Comparison of ENCODE assay signal across 20 cellular contexts in genomic region chr14:100054553-100055075, GRCh38. TPM values are rescaled to one million over a fixed set of nuclear protein-coding genes. Genes with fewer than 3 reads are reported as not detected.
DNase-seq lines count a peak whose midpoint lies in the region; ATAC-seq and TF ChIP-seq lines count a peak whose summit lies in the region.
"Had no signal": no experiment of that assay in that cellular context is flagged by ENCODE, and none has a peak within 500 bp of the region (broad histone marks: within the 10 kb centered on the region; RNA-seq: fewer than 3 reads in every experiment).

No MANE protein-coding gene starts in this region.

- H3K4me1 Mint-ChIP-seq in activated T-cell treated with anti-CD3 and anti-CD28 coated beads, Interleukin-2, amount 50 U/mL, for 24 hours (ENCODE audit: low read depth): peaks cover 41% of the 10 kb centered on the region
- peaks cover 62% of the 10 kb centered on the region for H3K4me1 Mint-ChIP-seq in activated T-cell treated with anti-CD3 and anti-CD28 coated beads, Interleukin-2, amount 50 U/mL, for 72 hours (ENCODE audit: low read depth)
- H3K4me1 Mint-ChIP-seq in activated naive CD8-positive, alpha-beta T cell treated with anti-CD3 and anti-CD28 coated beads for 36 hours: peaks cover 54% of the 10 kb centered on the region
- H3K4me1 Mint-ChIP-seq in mesothelial cell of epicardium: peaks cover 49% of the 10 kb centered on the region
- H3K4me1 Mint-ChIP-seq in WTC11: no peaks in the 10 kb centered on the region

- no peaks in the 10 kb centered on the region for H3K36me3 Mint-ChIP-seq in activated T-cell treated with anti-CD3 and anti-CD28 coated beads, Interleukin-2, amount 50 U/mL, for 24 hours (ENCODE audit: low read depth)
- H3K36me3 Mint-ChIP-seq in activated T-cell treated with anti-CD3 and anti-CD28 coated beads, Interleukin-2, amount 50 U/mL, for 72 hours (ENCODE audit: insufficient read depth in 2 of 2): peaks cover 0 to 1% of the 10 kb centered on the region in 2 donors
- peaks cover 6% of the 10 kb centered on the region for H3K36me3 Mint-ChIP-seq in activated naive CD8-positive, alpha-beta T cell treated with anti-CD3 and anti-CD28 coated beads for 36 hours
- H3K36me3 Mint-ChIP-seq in mesothelial cell of epicardium: peaks cover 5% of the 10 kb centered on the region
- no peaks in the 10 kb centered on the region for H3K36me3 Mint-ChIP-seq in WTC11
- H3K36me3 Mint-ChIP-seq: CD8-positive, alpha-beta memory T cell had no signal

- DNase-seq in activated T-cell treated with anti-CD3 and anti-CD28 coated beads, Interleukin-2, amount 50 U/mL, for 24 hours: no peak
- no peak for DNase-seq in activated T-cell treated with anti-CD3 and anti-CD28 coated beads, Interleukin-2, amount 50 U/mL, for 72 hours
- no peak for DNase-seq in activated naive CD8-positive, alpha-beta T cell treated with anti-CD3 and anti-CD28 coated beads for 36 hours
- no peak for DNase-seq in mesothelial cell of epicardium (ENCODE audit: low spot score in 2 of 2, unreplicated experiment in 2 of 2)
- DNase-seq in NCI-H1092 (lab: John Stamatoyannopoulos, UW): no peak
- DNase-seq in T-helper 1 cell: no peak
- no peak for DNase-seq in WTC11 (ENCODE audit: low spot score)
- DNase-seq: CD8-positive, alpha-beta memory T cell; GDM1; GOT3; IMR-90; Karpas-422; NCI-H1694 treated with DMSO at 0.1 percent for 48 hours; NCI-H2081 treated with DMSO at 0.1 percent for 48 hours; NCI-H2171 treated with DMSO at 0.1 percent for 48 hours; NCI-H69; PC-9; RPMI8226; SHP77 had no signal

- H3K27ac Mint-ChIP-seq in activated T-cell treated with anti-CD3 and anti-CD28 coated beads, Interleukin-2, amount 50 U/mL, for 24 hours: peak overlapping the region; percentile 13
- no peak overlapping the region for H3K27ac Mint-ChIP-seq in activated T-cell treated with anti-CD3 and anti-CD28 coated beads, Interleukin-2, amount 50 U/mL, for 72 hours
- H3K27ac Mint-ChIP-seq in activated naive CD8-positive, alpha-beta T cell treated with anti-CD3 and anti-CD28 coated beads for 36 hours: peak overlapping the region; percentile 43
- H3K27ac Mint-ChIP-seq in mesothelial cell of epicardium (peak overlapping the region; percentile 33), WTC11 (no peak overlapping the region; the same call in 1 of the 2 replicates)

- CTCF ChIA-PET in WTC11 (lab: Charles Lee): interaction anchor here (0.7 to 1.2 kb wide), 4 partner anchors 18 to 102 kb away, joined by 3 to 4 read pairs (median 4); no protein-coding TSS in a partner anchor

- H3K9me3 Mint-ChIP-seq in activated T-cell treated with anti-CD3 and anti-CD28 coated beads, Interleukin-2, amount 50 U/mL, for 24 hours: no peaks in the 10 kb centered on the region
- no peaks in the 10 kb centered on the region for H3K9me3 Mint-ChIP-seq in activated T-cell treated with anti-CD3 and anti-CD28 coated beads, Interleukin-2, amount 50 U/mL, for 72 hours
- no peaks in the 10 kb centered on the region for H3K9me3 Mint-ChIP-seq in activated naive CD8-positive, alpha-beta T cell treated with anti-CD3 and anti-CD28 coated beads for 36 hours
- H3K9me3 Mint-ChIP-seq in mesothelial cell of epicardium (no peaks in the 10 kb centered on the region), WTC11 (no peaks in the 10 kb centered on the region)
- H3K9me3 Mint-ChIP-seq: CD8-positive, alpha-beta memory T cell had no signal

- H3K4me3 Mint-ChIP-seq in activated T-cell treated with anti-CD3 and anti-CD28 coated beads, Interleukin-2, amount 50 U/mL, for 24 hours: no peak overlapping the region
- no peak overlapping the region for H3K4me3 Mint-ChIP-seq in activated T-cell treated with anti-CD3 and anti-CD28 coated beads, Interleukin-2, amount 50 U/mL, for 72 hours
- no peak overlapping the region for H3K4me3 Mint-ChIP-seq in activated naive CD8-positive, alpha-beta T cell treated with anti-CD3 and anti-CD28 coated beads for 36 hours
- H3K4me3 Mint-ChIP-seq in mesothelial cell of epicardium (no peak overlapping the region), WTC11 (no peak overlapping the region)
- H3K4me3 Mint-ChIP-seq: CD8-positive, alpha-beta memory T cell had no signal

- no peak for ATAC-seq in activated T-cell treated with anti-CD3 and anti-CD28 coated beads, Interleukin-2, amount 50 U/mL, for 72 hours (replicated peaks in 1 of 2)
- no peak for ATAC-seq in WTC11
- ATAC-seq: HCT116 had no signal

- no peaks in the 10 kb centered on the region for H3K27me3 Mint-ChIP-seq in activated T-cell treated with anti-CD3 and anti-CD28 coated beads, Interleukin-2, amount 50 U/mL, for 24 hours
- H3K27me3 Mint-ChIP-seq in activated T-cell treated with anti-CD3 and anti-CD28 coated beads, Interleukin-2, amount 50 U/mL, for 72 hours (ENCODE audit: low read depth): no peaks in the 10 kb centered on the region
- no peaks in the 10 kb centered on the region for H3K27me3 Mint-ChIP-seq in activated naive CD8-positive, alpha-beta T cell treated with anti-CD3 and anti-CD28 coated beads for 36 hours
- H3K27me3 Mint-ChIP-seq in mesothelial cell of epicardium (ENCODE audit: low read depth): no peaks in the 10 kb centered on the region
- no peaks in the 10 kb centered on the region for H3K27me3 Mint-ChIP-seq in WTC11 (ENCODE audit: low read depth)
- H3K27me3 Mint-ChIP-seq: CD8-positive, alpha-beta memory T cell had no signal

- TF ChIP-seq CTCF in mesothelial cell of epicardium (IDR thresholded peaks at IDR 0.05; ENCODE audit: unreplicated experiment) (no peak), WTC11 (IDR thresholded peaks at IDR 0.05) (no peak)

- POLR2A ChIA-PET in WTC11 (lab: Charles Lee): no interaction called here

TF ChIP-seq in WTC11, 78 proteins besides CTCF, POLR2A, EP300 and RAD21:
- TF ChIP-seq CREM (CRISPR knock-in tag; IDR thresholded peaks at IDR 0.05): no peak
- no peak for TF ChIP-seq ZNF671 (CRISPR knock-in tag; IDR thresholded peaks at IDR 0.05)

RNA-seq across cellular contexts. Expression of gene EVL, which starts 10.6 kb away (rescaled TPM):
- 100 to 1,000 TPM; 279 to 343 TPM for total RNA-seq in activated T-cell treated with anti-CD3 and anti-CD28 coated beads, Interleukin-2, amount 50 U/mL, for 72 hours
- 100 to 1,000 TPM; 225 to 236 TPM for total RNA-seq in activated naive CD8-positive, alpha-beta T cell treated with anti-CD3 and anti-CD28 coated beads for 36 hours
- total RNA-seq in mesothelial cell of epicardium (244 to 250 TPM (median 244 TPM) in 3 replicates), WTC11 (2021) (60.8 to 62.3 TPM (median 61.5 TPM) in 3 replicates)

Comparison
In these comparisons a context has a peak if more than half of its experiments do, and no peak if none do; other contexts are left out.
1. H3K27ac Mint-ChIP-seq: peak in activated T-cell treated with anti-CD3 and anti-CD28 coated beads, Interleukin-2, amount 50 U/mL, for 24 hours (single experiment), activated naive CD8-positive, alpha-beta T cell treated with anti-CD3 and anti-CD28 coated beads for 36 hours (single experiment) and mesothelial cell of epicardium (single experiment); none in activated T-cell treated with anti-CD3 and anti-CD28 coated beads, Interleukin-2, amount 50 U/mL, for 72 hours (single experiment) and WTC11 (single experiment).